ENCODE assay signal across 13 cellular contexts in the genomic region with DNA sequence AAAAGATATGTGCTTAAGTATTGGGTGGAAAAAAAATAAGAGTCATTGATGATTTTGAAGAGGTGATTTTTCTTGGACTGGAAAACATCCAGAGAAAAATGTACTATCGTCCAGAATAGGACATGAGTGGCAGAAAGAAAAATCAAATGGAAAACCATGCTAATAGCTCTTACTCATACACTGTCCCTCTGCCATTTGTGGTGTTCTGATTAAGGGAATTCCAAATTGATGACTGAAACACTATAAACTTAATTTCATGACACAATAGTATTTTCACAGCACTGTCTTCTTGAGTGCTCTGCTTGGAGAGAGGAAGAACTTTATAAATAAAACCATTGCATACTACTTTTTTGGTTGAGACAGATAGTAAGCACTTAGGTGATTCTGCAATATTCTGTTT.
DNase-seq lines count a peak whose midpoint lies in the region; ATAC-seq and TF ChIP-seq lines count a peak whose summit lies in the region.
"Had no signal": no experiment of that assay in that cellular context is flagged by ENCODE, and none has a peak within 500 bp of the region (broad histone marks: within the 10 kb centered on the region; RNA-seq: fewer than 3 reads in every experiment).

No MANE protein-coding gene starts in this region.

- no peaks in the 10 kb centered on the region for H3K27me3 Mint-ChIP-seq in activated naive CD8-positive, alpha-beta T cell
- H3K27me3 Mint-ChIP-seq in activated naive CD8-positive, alpha-beta T cell treated with anti-CD3 and anti-CD28 coated beads for 36 hours = no peaks in the 10 kb centered on the region
- no peaks in the 10 kb centered on the region for H3K27me3 Mint-ChIP-seq in T-helper 17 cell
- H3K27me3 Mint-ChIP-seq in activated CD4-positive, alpha-beta T cell treated with anti-CD3 and anti-CD28 coated beads, Interleukin-2, amount 10 ng/mL, durations not matched to agents 24 days and 14 days = no peaks in the 10 kb centered on the region
- H3K27me3 Mint-ChIP-seq: activated naive CD8-positive, alpha-beta T cell treated with anti-CD3 and anti-CD28 coated beads, Interleukin-2, amount 50 U/mL, for 24 hours had no signal

- intact Hi-C loops in activated CD4-positive, alpha-beta T cell treated with anti-CD3 and anti-CD28 coated beads, Interleukin-2, amount 10 ng/mL, durations not matched to agents 24 days and 14 days (cut with micrococcal nuclease) = no loop called here

- peaks cover 16% of the 10 kb centered on the region for H3K4me1 ChIP-seq in skeletal muscle satellite cell (ENCODE audit: control insufficient read depth, insufficient read depth, low read length)
- H3K4me1 ChIP-seq: upper lobe of left lung had no signal

- no peak overlapping the region for H3K4me3 Mint-ChIP-seq in activated naive CD8-positive, alpha-beta T cell
- H3K4me3 Mint-ChIP-seq in activated naive CD8-positive, alpha-beta T cell treated with anti-CD3 and anti-CD28 coated beads for 36 hours = no peak overlapping the region
- no peak overlapping the region for H3K4me3 Mint-ChIP-seq in T-helper 17 cell
- H3K4me3 Mint-ChIP-seq in activated CD4-positive, alpha-beta T cell treated with anti-CD3 and anti-CD28 coated beads, Interleukin-2, amount 10 ng/mL, durations not matched to agents 24 days and 14 days = no peak overlapping the region
- H3K4me3 Mint-ChIP-seq: activated naive CD8-positive, alpha-beta T cell treated with anti-CD3 and anti-CD28 coated beads, Interleukin-2, amount 50 U/mL, for 24 hours had no signal

- H3K36me3 Mint-ChIP-seq in activated naive CD8-positive, alpha-beta T cell = peaks cover 28% of the 10 kb centered on the region
- peaks cover 53% of the 10 kb centered on the region for H3K36me3 Mint-ChIP-seq in activated naive CD8-positive, alpha-beta T cell treated with anti-CD3 and anti-CD28 coated beads for 36 hours
- peaks cover 15% of the 10 kb centered on the region for H3K36me3 Mint-ChIP-seq in T-helper 17 cell (ENCODE audit: low read depth)
- H3K36me3 Mint-ChIP-seq in activated CD4-positive, alpha-beta T cell treated with anti-CD3 and anti-CD28 coated beads, Interleukin-2, amount 10 ng/mL, durations not matched to agents 24 days and 14 days (ENCODE audit: low read depth) = peaks cover 54% of the 10 kb centered on the region

- H3K4me2 ChIP-seq in skeletal muscle satellite cell (ENCODE audit: low read length) = peak overlapping the region; percentile 11
- H3K4me2 ChIP-seq: hepatocyte had no signal

- H3K27me3 ChIP-seq in skeletal muscle satellite cell (ENCODE audit: control insufficient read depth, insufficient read depth, low read length) = no peaks in the 10 kb centered on the region
- H3K27me3 ChIP-seq: hepatocyte, upper lobe of left lung had no signal

- ATAC-seq in T-helper 17 cell (no peak), esophagus mucosa (no peak)
- ATAC-seq: activated naive CD8-positive, alpha-beta T cell treated with anti-CD3 and anti-CD28 coated beads, Interleukin-2, amount 50 U/mL, for 24 hours had no signal

- H3K36me3 ChIP-seq in skeletal muscle satellite cell (ENCODE audit: insufficient read depth, low read length) = no peaks in the 10 kb centered on the region

- TF ChIP-seq CTCF in fibroblast of pulmonary artery (IDR thresholded peaks at IDR 0.05; ENCODE audit: low read length, missing control alignments) = no peak

- H3K4me3 ChIP-seq in fibroblast of pulmonary artery (replicated peaks; ENCODE audit: low read depth, low read length) (no peak overlapping the region), skeletal muscle satellite cell (ENCODE audit: low read length) (no peak overlapping the region)
- H3K4me3 ChIP-seq: hepatocyte, lung, upper lobe of left lung had no signal

- no peak overlapping the region for H3K9ac ChIP-seq in skeletal muscle satellite cell (ENCODE audit: low read depth, low read length)

- peak overlapping the region; percentile 35 for H3K27ac Mint-ChIP-seq in activated naive CD8-positive, alpha-beta T cell
- no peak overlapping the region for H3K27ac Mint-ChIP-seq in activated naive CD8-positive, alpha-beta T cell treated with anti-CD3 and anti-CD28 coated beads for 36 hours
- peak overlapping the region; percentile 34 for H3K27ac Mint-ChIP-seq in T-helper 17 cell
- no peak overlapping the region for H3K27ac Mint-ChIP-seq in activated CD4-positive, alpha-beta T cell treated with anti-CD3 and anti-CD28 coated beads, Interleukin-2, amount 10 ng/mL, durations not matched to agents 24 days and 14 days
- H3K27ac Mint-ChIP-seq: activated naive CD8-positive, alpha-beta T cell treated with anti-CD3 and anti-CD28 coated beads, Interleukin-2, amount 50 U/mL, for 24 hours had no signal

- peaks cover 42% of the 10 kb centered on the region for H3K4me1 Mint-ChIP-seq in activated naive CD8-positive, alpha-beta T cell (ENCODE audit: low read depth)
- peaks cover 7% of the 10 kb centered on the region for H3K4me1 Mint-ChIP-seq in activated naive CD8-positive, alpha-beta T cell treated with anti-CD3 and anti-CD28 coated beads for 36 hours
- H3K4me1 Mint-ChIP-seq in T-helper 17 cell = peaks cover 11% of the 10 kb centered on the region
- peaks cover 27% of the 10 kb centered on the region for H3K4me1 Mint-ChIP-seq in activated CD4-positive, alpha-beta T cell treated with anti-CD3 and anti-CD28 coated beads, Interleukin-2, amount 10 ng/mL, durations not matched to agents 24 days and 14 days

- no peaks in the 10 kb centered on the region for H3K9me3 ChIP-seq in T-helper 17 cell (ENCODE audit: control insufficient read depth, low read length, poor library complexity, severe bottlenecking)
- no peaks in the 10 kb centered on the region for H3K9me3 ChIP-seq in skeletal muscle satellite cell (replicated peaks; ENCODE audit: low read length)
- H3K9me3 ChIP-seq: upper lobe of left lung had no signal

- no peaks in the 10 kb centered on the region for H3K9me3 Mint-ChIP-seq in activated naive CD8-positive, alpha-beta T cell (ENCODE audit: low read depth)
- peaks cover 7% of the 10 kb centered on the region for H3K9me3 Mint-ChIP-seq in activated naive CD8-positive, alpha-beta T cell treated with anti-CD3 and anti-CD28 coated beads for 36 hours
- peaks cover 9% of the 10 kb centered on the region for H3K9me3 Mint-ChIP-seq in activated CD4-positive, alpha-beta T cell treated with anti-CD3 and anti-CD28 coated beads, Interleukin-2, amount 10 ng/mL, durations not matched to agents 24 days and 14 days

- DNase-seq in activated naive CD8-positive, alpha-beta T cell treated with anti-CD3 and anti-CD28 coated beads for 36 hours = no peak
- DNase-seq in T-helper 17 cell (no peak), fibroblast of pulmonary artery (ENCODE audit: low read depth) (peak; percentile 49), Kasumi-1 (lab: John Stamatoyannopoulos, UW) (no peak)
- no peak for DNase-seq in activated CD4-positive, alpha-beta T cell treated with anti-CD3 and anti-CD28 coated beads, Interleukin-2, amount 10 ng/mL, durations not matched to agents 24 days and 14 days
- DNase-seq: activated naive CD8-positive, alpha-beta T cell treated with anti-CD3 and anti-CD28 coated beads, Interleukin-2, amount 50 U/mL, for 24 hours; NCI-H69; upper lobe of left lung had no signal

Comparison
In these comparisons a context has a peak if more than half of its experiments do, and no peak if none do; other contexts are left out.
1. H3K27ac Mint-ChIP-seq: peak in activated naive CD8-positive, alpha-beta T cell (single experiment) and T-helper 17 cell (single experiment); none in activated naive CD8-positive, alpha-beta T cell treated with anti-CD3 and anti-CD28 coated beads for 36 hours (single experiment) and activated CD4-positive, alpha-beta T cell treated with anti-CD3 and anti-CD28 coated beads, Interleukin-2, amount 10 ng/mL, durations not matched to agents 24 days and 14 days (single experiment).